In the genomic region with DNA sequence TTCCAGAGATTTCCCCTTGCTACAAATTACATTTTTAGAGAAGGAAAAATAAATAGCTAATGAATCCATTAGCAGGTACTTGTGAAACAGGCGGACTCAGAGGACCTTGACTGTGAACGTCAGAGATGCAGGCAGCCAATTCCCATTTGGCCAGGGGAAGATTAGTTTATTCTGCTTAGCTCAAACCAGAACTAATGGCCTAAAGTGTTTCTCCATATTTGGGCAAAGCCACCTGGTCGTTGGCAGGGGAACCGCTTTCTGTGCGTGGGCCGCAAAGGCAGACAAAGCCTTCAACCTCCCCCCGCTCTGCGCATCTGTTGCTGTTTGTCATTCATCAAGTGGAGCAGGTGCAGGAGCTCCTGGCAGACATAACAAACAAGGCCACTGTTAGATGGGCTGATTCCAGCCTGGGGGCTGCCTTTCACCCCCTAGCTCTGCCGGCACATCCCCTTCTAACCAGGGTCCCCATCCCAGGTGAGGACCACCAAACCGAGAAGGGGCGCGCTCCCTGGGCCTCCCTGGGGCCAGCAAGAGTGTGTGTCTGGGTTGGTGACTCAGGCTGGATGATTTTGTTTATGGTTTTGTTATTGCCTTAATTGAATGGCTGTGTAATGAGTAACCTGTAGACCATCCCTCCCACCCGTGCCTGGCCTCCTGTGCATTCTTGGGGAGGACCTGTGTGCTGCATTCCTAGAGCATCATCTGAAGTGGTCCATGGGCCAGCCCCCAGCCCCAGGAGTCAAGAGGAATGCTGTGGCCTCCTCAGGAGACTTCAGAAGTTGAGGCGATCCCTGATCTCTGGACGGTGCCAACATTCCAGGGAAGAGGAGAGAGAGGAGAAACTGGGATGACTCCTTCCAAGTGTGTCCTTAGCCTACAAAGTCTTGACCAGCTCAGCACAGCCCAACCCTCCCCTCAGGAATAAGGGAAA, we compare ENCODE assay signal across 8 cellular contexts. TPM values are rescaled to one million over a fixed set of nuclear protein-coding genes. Genes with fewer than 3 reads are reported as not detected.
DNase-seq lines count a peak whose midpoint lies in the region; ATAC-seq and TF ChIP-seq lines count a peak whose summit lies in the region.

No MANE protein-coding gene starts in this region.

- TF ChIP-seq CTCF in GM06990 (IDR thresholded peaks at IDR 0.05; ENCODE audit: insufficient read depth, low read length, poor library complexity, severe bottlenecking) (no peak), heart right ventricle (IDR thresholded peaks at IDR 0.05) (no peak)

- no peak overlapping the region for H3K27ac ChIP-seq in heart right ventricle

- H3K4me1 ChIP-seq in heart right ventricle, result peaks cover 0 to 21% (median 5%) of the 10 kb centered on the region in 9 donors

- ATAC-seq in HG02798 (IDR thresholded peaks at IDR 0.05; ENCODE audit: poor library complexity, unreplicated experiment) (peak; percentile 73), GM21717 (IDR thresholded peaks at IDR 0.05; ENCODE audit: unreplicated experiment) (no peak), heart right ventricle (no peak)

- intact Hi-C loops in heart right ventricle (cut with DNase I), result loop anchor here in 1 of 10 donors (10.0 kb wide), 1 partner anchor 59 kb away; no protein-coding TSS in a partner anchor

- 84 to 86% methylated on average over 15 of the region's 15 CpGs for WGBS in heart right ventricle, 2 donors

- H3K4me3 ChIP-seq in GM06990 (replicated peaks; ENCODE audit: low read depth, low read length), result no peak overlapping the region
- no peak overlapping the region for H3K4me3 ChIP-seq in heart right ventricle

- peaks cover 0 to 3% (median 0%) of the 10 kb centered on the region in 11 donors for H3K9me3 ChIP-seq in heart right ventricle

- H3K27me3 ChIP-seq in GM06990 (replicated peaks; ENCODE audit: control insufficient read depth, insufficient read depth, low read length) (no peaks in the 10 kb centered on the region), heart right ventricle (no peaks in the 10 kb centered on the region)

- H3K36me3 ChIP-seq in GM06990 (ENCODE audit: control insufficient read depth, insufficient read depth, low read length) (no peaks in the 10 kb centered on the region), heart right ventricle (no peaks in the 10 kb centered on the region)

- DNase-seq in GM06990 (ENCODE audit: extremely low read depth, insufficient read length) (peak; percentile 32), NCI-H226 (peak; percentile 92), cerebellum (ENCODE audit: low spot score) (peak; percentile 86), renal cortical epithelial cell (ENCODE audit: low read depth) (peak; percentile 95), heart right ventricle (no peak)
- DNase-seq in effector CD8-positive, alpha-beta T cell (lab: John Stamatoyannopoulos, UW), result no peak

RNA-seq across cellular contexts. Expression of a gene that starts 14.5 kb away (rescaled TPM):
- total RNA-seq in cerebellum (not detected), renal cortical epithelial cell (not detected in 2 replicates), heart right ventricle (1 to 10 TPM in 7 of 10 donors, not detected in 3; 2.3 to 3.8 (median 2.8) TPM)
- polyA plus RNA-seq in heart right ventricle, result under 1 TPM in 1 of 2 donors, not detected in 1; 0.35 TPM

RNA-seq across cellular contexts. Expression of a gene that starts 21.2 kb away (rescaled TPM):
- total RNA-seq in cerebellum (not detected), renal cortical epithelial cell (not detected in 2 replicates), heart right ventricle (not detected)
- polyA plus RNA-seq in heart right ventricle, result under 1 TPM in 1 of 2 donors, not detected in 1; 0.06 TPM

Comparison
In these comparisons a context has a peak if more than half of its experiments do, and no peak if none do; other contexts are left out.
1. DNase-seq: peak in GM06990 (single experiment), NCI-H226 (single experiment), cerebellum (single experiment) and renal cortical epithelial cell (single experiment); none in effector CD8-positive, alpha-beta T cell (single experiment) and heart right ventricle (0 of 2).